Comparison of ENCODE assay signal across 3 cellular contexts in the genomic region with DNA sequence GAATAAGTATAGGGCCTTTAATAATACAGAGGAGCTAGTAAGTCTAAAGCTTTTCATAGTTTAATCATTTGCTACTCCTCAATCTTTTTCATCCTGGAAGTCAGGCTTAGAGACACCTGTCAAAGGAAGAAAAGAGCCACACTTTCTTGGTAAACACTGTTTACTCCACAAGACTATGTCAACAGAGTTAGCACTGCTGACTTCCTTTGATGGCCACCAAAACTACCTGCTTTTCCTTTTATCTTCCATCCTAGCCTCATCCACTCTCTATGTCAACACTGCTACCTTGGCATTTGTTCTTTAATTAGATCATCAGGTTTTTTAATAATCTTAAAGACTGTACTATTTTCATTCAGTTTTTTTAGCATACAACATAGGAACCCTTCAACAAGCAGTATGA.
TF ChIP-seq lines count a peak whose summit lies in the region.

No MANE protein-coding gene starts in this region.

TF ChIP-seq in HepG2, 621 proteins besides CTCF, POLR2A, EP300 and RAD21 (continued from another document and continues in another):
- 0 out of 2 replicates have a peak, but pooled peaks have one; percentile 8 for TF ChIP-seq GATAD2A (CRISPR knock-in tag; IDR thresholded peaks at IDR 0.05)
- TF ChIP-seq REL (CRISPR knock-in tag; conservative IDR thresholded peaks at IDR 0.05), result no peak
- TF ChIP-seq JUNB (CRISPR knock-in tag; IDR thresholded peaks at IDR 0.05; ENCODE audit: borderline replicate concordance), result no peak
- no peak for TF ChIP-seq ZMAT3 (CRISPR knock-in tag; conservative IDR thresholded peaks at IDR 0.05)
- no peak for TF ChIP-seq HMGXB4 (CRISPR knock-in tag; IDR thresholded peaks at IDR 0.05; ENCODE audit: borderline replicate concordance in 1 of 2, low read depth in 1 of 2)
- no peak for TF ChIP-seq PLRG1 (conservative IDR thresholded peaks at IDR 0.05)
- no peak for TF ChIP-seq JUN (CRISPR knock-in tag; IDR thresholded peaks at IDR 0.05)
- no peak for TF ChIP-seq MBNL3 (CRISPR knock-in tag; conservative IDR thresholded peaks at IDR 0.05)
- TF ChIP-seq ZNF317 (CRISPR knock-in tag; IDR thresholded peaks at IDR 0.05), result no peak
- no peak for TF ChIP-seq ZNF33B (CRISPR knock-in tag; IDR thresholded peaks at IDR 0.05)
- TF ChIP-seq FOXA1 (IDR thresholded peaks at IDR 0.05), result no peak
- TF ChIP-seq FOXA1 (CRISPR knock-in tag; IDR thresholded peaks at IDR 0.05), result peak; percentile 53
- TF ChIP-seq ZNF260 (CRISPR knock-in tag; IDR thresholded peaks at IDR 0.05; ENCODE audit: borderline replicate concordance, low read depth), result no peak
- TF ChIP-seq, protein P1, sequence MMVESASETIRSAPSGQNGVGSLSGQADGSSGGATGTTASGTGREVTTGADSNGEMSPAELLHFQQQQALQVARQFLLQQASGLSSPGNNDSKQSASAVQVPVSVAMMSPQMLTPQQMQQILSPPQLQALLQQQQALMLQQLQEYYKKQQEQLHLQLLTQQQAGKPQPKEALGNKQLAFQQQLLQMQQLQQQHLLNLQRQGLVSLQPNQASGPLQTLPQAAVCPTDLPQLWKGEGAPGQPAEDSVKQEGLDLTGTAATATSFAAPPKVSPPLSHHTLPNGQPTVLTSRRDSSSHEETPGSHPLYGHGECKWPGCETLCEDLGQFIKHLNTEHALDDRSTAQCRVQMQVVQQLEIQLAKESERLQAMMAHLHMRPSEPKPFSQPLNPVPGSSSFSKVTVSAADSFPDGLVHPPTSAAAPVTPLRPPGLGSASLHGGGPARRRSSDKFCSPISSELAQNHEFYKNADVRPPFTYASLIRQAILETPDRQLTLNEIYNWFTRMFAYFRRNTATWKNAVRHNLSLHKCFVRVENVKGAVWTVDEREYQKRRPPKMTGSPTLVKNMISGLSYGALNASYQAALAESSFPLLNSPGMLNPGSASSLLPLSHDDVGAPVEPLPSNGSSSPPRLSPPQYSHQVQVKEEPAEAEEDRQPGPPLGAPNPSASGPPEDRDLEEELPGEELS (CRISPR knock-in tag; IDR thresholded peaks at IDR 0.05), result peak; percentile 21; the same call in 1 of the 2 replicates
- no peak for TF ChIP-seq STAG1 (CRISPR knock-in tag; IDR thresholded peaks at IDR 0.05)
- no peak for TF ChIP-seq ZNF883 (CRISPR knock-in tag; IDR thresholded peaks at IDR 0.05; ENCODE audit: not compliant biosample characterization)

TF ChIP-seq in GM12878, 131 proteins besides CTCF, POLR2A, EP300 and RAD21 (continued from another document):
- TF ChIP-seq BCL11A (IDR thresholded peaks at IDR 0.05; ENCODE audit: low read depth, low read length) (no peak), HDAC2 (IDR thresholded peaks at IDR 0.05) (no peak)
- TF ChIP-seq, protein P2, sequence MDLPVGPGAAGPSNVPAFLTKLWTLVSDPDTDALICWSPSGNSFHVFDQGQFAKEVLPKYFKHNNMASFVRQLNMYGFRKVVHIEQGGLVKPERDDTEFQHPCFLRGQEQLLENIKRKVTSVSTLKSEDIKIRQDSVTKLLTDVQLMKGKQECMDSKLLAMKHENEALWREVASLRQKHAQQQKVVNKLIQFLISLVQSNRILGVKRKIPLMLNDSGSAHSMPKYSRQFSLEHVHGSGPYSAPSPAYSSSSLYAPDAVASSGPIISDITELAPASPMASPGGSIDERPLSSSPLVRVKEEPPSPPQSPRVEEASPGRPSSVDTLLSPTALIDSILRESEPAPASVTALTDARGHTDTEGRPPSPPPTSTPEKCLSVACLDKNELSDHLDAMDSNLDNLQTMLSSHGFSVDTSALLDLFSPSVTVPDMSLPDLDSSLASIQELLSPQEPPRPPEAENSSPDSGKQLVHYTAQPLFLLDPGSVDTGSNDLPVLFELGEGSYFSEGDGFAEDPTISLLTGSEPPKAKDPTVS (IDR thresholded peaks at IDR 0.05; ENCODE audit: low read depth, low read length), result no peak

TF ChIP-seq in SK-N-SH, 30 proteins besides CTCF, POLR2A, EP300 and RAD21 (continued from another document):
- TF ChIP-seq MXI1 (IDR thresholded peaks at IDR 0.05; ENCODE audit: low read depth, low read length) (no peak), GATA2 (CRISPR knock-in tag; IDR thresholded peaks at IDR 0.05) (no peak), USF2 (IDR thresholded peaks at IDR 0.05; ENCODE audit: borderline replicate concordance, low read depth, low read length) (no peak), PBX3 (IDR thresholded peaks at IDR 0.05) (no peak), RCOR1 (IDR thresholded peaks at IDR 0.05; ENCODE audit: low read length) (no peak), CHD2 (IDR thresholded peaks at IDR 0.05; ENCODE audit: low read length, partially characterized antibody) (no peak), NRF1 (IDR thresholded peaks at IDR 0.05; ENCODE audit: low read depth, low read length) (no peak), MAX (IDR thresholded peaks at IDR 0.05; ENCODE audit: low read depth) (no peak), FOSL2 (IDR thresholded peaks at IDR 0.05; ENCODE audit: borderline replicate concordance, low read depth) (no peak), TAF1 (IDR thresholded peaks at IDR 0.05; ENCODE audit: borderline replicate concordance, low read depth, low read length) (no peak)
- TF ChIP-seq, protein P3, sequence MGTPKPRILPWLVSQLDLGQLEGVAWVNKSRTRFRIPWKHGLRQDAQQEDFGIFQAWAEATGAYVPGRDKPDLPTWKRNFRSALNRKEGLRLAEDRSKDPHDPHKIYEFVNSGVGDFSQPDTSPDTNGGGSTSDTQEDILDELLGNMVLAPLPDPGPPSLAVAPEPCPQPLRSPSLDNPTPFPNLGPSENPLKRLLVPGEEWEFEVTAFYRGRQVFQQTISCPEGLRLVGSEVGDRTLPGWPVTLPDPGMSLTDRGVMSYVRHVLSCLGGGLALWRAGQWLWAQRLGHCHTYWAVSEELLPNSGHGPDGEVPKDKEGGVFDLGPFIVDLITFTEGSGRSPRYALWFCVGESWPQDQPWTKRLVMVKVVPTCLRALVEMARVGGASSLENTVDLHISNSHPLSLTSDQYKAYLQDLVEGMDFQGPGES (IDR thresholded peaks at IDR 0.05; ENCODE audit: low read depth, low read length), result no peak
- TF ChIP-seq, protein P4, sequence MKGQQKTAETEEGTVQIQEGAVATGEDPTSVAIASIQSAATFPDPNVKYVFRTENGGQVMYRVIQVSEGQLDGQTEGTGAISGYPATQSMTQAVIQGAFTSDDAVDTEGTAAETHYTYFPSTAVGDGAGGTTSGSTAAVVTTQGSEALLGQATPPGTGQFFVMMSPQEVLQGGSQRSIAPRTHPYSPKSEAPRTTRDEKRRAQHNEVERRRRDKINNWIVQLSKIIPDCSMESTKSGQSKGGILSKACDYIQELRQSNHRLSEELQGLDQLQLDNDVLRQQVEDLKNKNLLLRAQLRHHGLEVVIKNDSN (IDR thresholded peaks at IDR 0.05; ENCODE audit: borderline replicate concordance, low read depth), result no peak
